ENCODE assay signal across 8 cellular contexts in genomic region chr11:65113839-65114238, GRCh38.
A peak's percentile ranks its signal among the peaks of the same experiment; 100 is the strongest.
DNase-seq lines count a peak whose midpoint lies in the region; ATAC-seq and TF ChIP-seq lines count a peak whose summit lies in the region.

No MANE protein-coding gene starts in this region.

- H3K4me3 Mint-ChIP-seq in central memory CD8-positive, alpha-beta T cell = peak overlapping the region; percentile 95
- peak overlapping the region; percentile 97 for H3K4me3 Mint-ChIP-seq in nephron progenitor cell

- H3K27ac ChIP-seq in DND-41 (ENCODE audit: low read length) = no peak overlapping the region
- H3K27ac ChIP-seq in OCI-LY3 (ENCODE audit: low read length) = no peak overlapping the region

- H3K9me3 Mint-ChIP-seq in central memory CD8-positive, alpha-beta T cell = no peaks in the 10 kb centered on the region
- no peaks in the 10 kb centered on the region for H3K9me3 Mint-ChIP-seq in nephron progenitor cell

- no peak overlapping the region for H2AFZ ChIP-seq in DND-41 (ENCODE audit: low read depth, low read length)
- H2AFZ ChIP-seq in OCI-LY3 (ENCODE audit: low read depth, low read length) = no peak overlapping the region

- DNase-seq in DND-41 (no peak), nephron progenitor cell (no peak), DMS53 (lab: John Stamatoyannopoulos, UW) (no peak), hypothalamus (lab: John Stamatoyannopoulos, UW) (no peak)
- DNase-seq in central memory CD8-positive, alpha-beta T cell (ENCODE audit: low spot score in 2 of 2) = no peak
- DNase-seq in activated effector memory CD4-positive, alpha-beta T cell treated with Interleukin-2 at 50 U/mL for 16 hours = no peak

- H3K27me3 ChIP-seq in DND-41 (ENCODE audit: insufficient read depth, low read length, poor library complexity) (no peaks in the 10 kb centered on the region), OCI-LY3 (ENCODE audit: low read depth, low read length) (no peaks in the 10 kb centered on the region)

- TF ChIP-seq CTCF in DND-41 (IDR thresholded peaks at IDR 0.05; ENCODE audit: borderline replicate concordance, extremely low read depth, low read length, poor library complexity, severe bottlenecking) = no peak
- no peak for TF ChIP-seq CTCF in OCI-LY3 (IDR thresholded peaks at IDR 0.05; ENCODE audit: low read depth, low read length)
- TF ChIP-seq CTCF in nephron progenitor cell (IDR thresholded peaks at IDR 0.05) = no peak

- peaks cover 30% of the 10 kb centered on the region for H4K20me1 ChIP-seq in DND-41 (ENCODE audit: insufficient read depth, low read length)
- H4K20me1 ChIP-seq in OCI-LY3 (ENCODE audit: insufficient read depth, low read length) = peaks cover 5% of the 10 kb centered on the region

- H3K9me3 ChIP-seq in DND-41 (ENCODE audit: insufficient read depth, low read length, severe bottlenecking) (no peaks in the 10 kb centered on the region), OCI-LY3 (ENCODE audit: insufficient read depth, low read length) (no peaks in the 10 kb centered on the region)

- peak overlapping the region; percentile 99 for H3K4me2 ChIP-seq in DND-41 (ENCODE audit: insufficient read depth, low read length)
- H3K4me2 ChIP-seq in OCI-LY3 (ENCODE audit: low read length) = peak overlapping the region; percentile 90; the same call in 1 of the 2 replicates

- no peak for ATAC-seq in DND-41 (ENCODE audit: insufficient read depth, low read depth)
- no peak for ATAC-seq in central memory CD8-positive, alpha-beta T cell (replicated peaks; ENCODE audit: extremely low read depth, poor library complexity, severe bottlenecking)
- no peak for ATAC-seq in HG02798 (IDR thresholded peaks at IDR 0.05; ENCODE audit: poor library complexity, unreplicated experiment)

- H3K36me3 ChIP-seq in DND-41 (ENCODE audit: insufficient read depth, low read length) = peaks cover 52% of the 10 kb centered on the region
- peaks cover 24% of the 10 kb centered on the region for H3K36me3 ChIP-seq in OCI-LY3 (replicated peaks; ENCODE audit: low read depth, low read length)

- peak overlapping the region; percentile 98 for H3K27ac Mint-ChIP-seq in central memory CD8-positive, alpha-beta T cell (ENCODE audit: low read depth)
- no peak overlapping the region for H3K27ac Mint-ChIP-seq in nephron progenitor cell

- peaks cover 39% of the 10 kb centered on the region for H3K36me3 Mint-ChIP-seq in central memory CD8-positive, alpha-beta T cell (ENCODE audit: insufficient read depth)
- peaks cover 15% of the 10 kb centered on the region for H3K36me3 Mint-ChIP-seq in nephron progenitor cell (ENCODE audit: low read depth)

- H3K4me1 ChIP-seq in DND-41 (ENCODE audit: insufficient read depth, low read length) = peaks cover 72% of the 10 kb centered on the region
- peaks cover 31% of the 10 kb centered on the region for H3K4me1 ChIP-seq in OCI-LY3 (ENCODE audit: low read length)

- H3K4me1 Mint-ChIP-seq in central memory CD8-positive, alpha-beta T cell = peaks cover 41% of the 10 kb centered on the region
- peaks cover 44% of the 10 kb centered on the region for H3K4me1 Mint-ChIP-seq in nephron progenitor cell

- H3K4me3 ChIP-seq in DND-41 (ENCODE audit: low read depth in 1 of 2, low read length in 2 of 2) (no peak overlapping the region; a peak in 1 of 4 replicates), OCI-LY3 (ENCODE audit: low read length) (no peak overlapping the region)

- H3K9ac ChIP-seq in DND-41 (ENCODE audit: low read depth, low read length) = peak overlapping the region; percentile 93
- H3K9ac ChIP-seq in OCI-LY3 (ENCODE audit: low read length) = no peak overlapping the region

- H3K79me2 ChIP-seq in DND-41 (ENCODE audit: insufficient read depth, low read length) (peaks cover 46% of the 10 kb centered on the region), OCI-LY3 (ENCODE audit: low read length) (peaks cover 30% of the 10 kb centered on the region)

- no peaks in the 10 kb centered on the region for H3K27me3 Mint-ChIP-seq in central memory CD8-positive, alpha-beta T cell
- H3K27me3 Mint-ChIP-seq in nephron progenitor cell (ENCODE audit: low read depth, poor library complexity) = peaks cover 4% of the 10 kb centered on the region
